Comparison of ENCODE assay signal across 19 cellular contexts in genomic region chr7:6218324-6218723, GRCh38.
"Had no signal": no experiment of that assay in that cellular context is flagged by ENCODE, and none has a peak within 500 bp of the region (broad histone marks: within the 10 kb centered on the region; RNA-seq: fewer than 3 reads in every experiment).

No MANE protein-coding gene starts in this region.

- H3K4me3 Mint-ChIP-seq: activated CD4-positive, alpha-beta T cell treated with anti-CD3 and anti-CD28 coated beads, Interleukin-2, amount 10 ng/mL, durations not matched to agents 24 days and 14 days; activated CD8-positive, alpha-beta T cell treated with anti-CD3 and anti-CD28 coated beads, Interleukin-2, amount 10 ng/mL, durations not matched to agents 7 days and 5 days; activated naive CD4-positive, alpha-beta T cell treated with anti-CD3 and anti-CD28 coated beads, Interleukin-2, amount 10 ng/mL, durations not matched to agents 7 days and 5 days; activated T-cell treated with anti-CD3 and anti-CD28 coated beads, Interleukin-2, amount 50 U/mL, for 4 hours; effector memory CD8-positive, alpha-beta T cell; nephron; stimulated activated naive B cell treated with anti-CD40 and anti-IgM and Interleukin-4, amounts not matched to agents 10 μg/mL and 1 μg/mL and 100 μg/mL, for 72 hours had no signal

- DNase-seq: activated CD4-positive, alpha-beta T cell treated with anti-CD3 and anti-CD28 coated beads, Interleukin-2, amount 10 ng/mL, durations not matched to agents 24 days and 14 days; activated CD8-positive, alpha-beta T cell treated with anti-CD3 and anti-CD28 coated beads, Interleukin-2, amount 10 ng/mL, durations not matched to agents 7 days and 5 days; activated naive CD4-positive, alpha-beta T cell treated with anti-CD3 and anti-CD28 coated beads, Interleukin-2, amount 10 ng/mL, durations not matched to agents 7 days and 5 days; activated T-cell treated with anti-CD3 and anti-CD28 coated beads, Interleukin-2, amount 50 U/mL, for 4 hours; aorta; effector memory CD8-positive, alpha-beta T cell; foreskin fibroblast; glutamatergic neuron; kidney; mammary epithelial cell; midbrain; occipital lobe; posterior cingulate gyrus; spleen; stimulated activated naive B cell treated with anti-CD40 and anti-IgM and Interleukin-4, amounts not matched to agents 10 μg/mL and 1 μg/mL and 100 μg/mL, for 72 hours; T-helper 9 cell; tibial artery had no signal

- H3K27me3 ChIP-seq: spleen, tibial artery had no signal

- ATAC-seq: activated CD8-positive, alpha-beta T cell treated with anti-CD3 and anti-CD28 coated beads, Interleukin-2, amount 10 ng/mL, durations not matched to agents 7 days and 5 days; activated T-cell treated with anti-CD3 and anti-CD28 coated beads, Interleukin-2, amount 50 U/mL, for 4 hours; effector memory CD8-positive, alpha-beta T cell; left lobe of liver; stimulated activated naive B cell treated with anti-CD40 and anti-IgM and Interleukin-4, amounts not matched to agents 10 μg/mL and 1 μg/mL and 100 μg/mL, for 72 hours had no signal

- H3K27ac Mint-ChIP-seq: activated CD4-positive, alpha-beta T cell treated with anti-CD3 and anti-CD28 coated beads, Interleukin-2, amount 10 ng/mL, durations not matched to agents 24 days and 14 days; activated CD8-positive, alpha-beta T cell treated with anti-CD3 and anti-CD28 coated beads, Interleukin-2, amount 10 ng/mL, durations not matched to agents 7 days and 5 days; activated naive CD4-positive, alpha-beta T cell treated with anti-CD3 and anti-CD28 coated beads, Interleukin-2, amount 10 ng/mL, durations not matched to agents 7 days and 5 days; nephron; stimulated activated naive B cell treated with anti-CD40 and anti-IgM and Interleukin-4, amounts not matched to agents 10 μg/mL and 1 μg/mL and 100 μg/mL, for 72 hours had no signal

- H3K27ac ChIP-seq: spleen, tibial artery had no signal

- H3K27me3 Mint-ChIP-seq: effector memory CD8-positive, alpha-beta T cell; stimulated activated naive B cell treated with anti-CD40 and anti-IgM and Interleukin-4, amounts not matched to agents 10 μg/mL and 1 μg/mL and 100 μg/mL, for 72 hours had no signal

- H3K9me3 Mint-ChIP-seq: activated CD4-positive, alpha-beta T cell treated with anti-CD3 and anti-CD28 coated beads, Interleukin-2, amount 10 ng/mL, durations not matched to agents 24 days and 14 days; activated naive CD4-positive, alpha-beta T cell treated with anti-CD3 and anti-CD28 coated beads, Interleukin-2, amount 10 ng/mL, durations not matched to agents 7 days and 5 days; activated T-cell treated with anti-CD3 and anti-CD28 coated beads, Interleukin-2, amount 50 U/mL, for 4 hours; effector memory CD8-positive, alpha-beta T cell; stimulated activated naive B cell treated with anti-CD40 and anti-IgM and Interleukin-4, amounts not matched to agents 10 μg/mL and 1 μg/mL and 100 μg/mL, for 72 hours had no signal

- H3K36me3 ChIP-seq: spleen, tibial artery had no signal

- H3K36me3 Mint-ChIP-seq: activated naive CD4-positive, alpha-beta T cell treated with anti-CD3 and anti-CD28 coated beads, Interleukin-2, amount 10 ng/mL, durations not matched to agents 7 days and 5 days; stimulated activated naive B cell treated with anti-CD40 and anti-IgM and Interleukin-4, amounts not matched to agents 10 μg/mL and 1 μg/mL and 100 μg/mL, for 72 hours had no signal

- H3K9me3 ChIP-seq: tibial artery had no signal

- H3K4me3 ChIP-seq: spleen, tibial artery had no signal
